In the genomic region with DNA sequence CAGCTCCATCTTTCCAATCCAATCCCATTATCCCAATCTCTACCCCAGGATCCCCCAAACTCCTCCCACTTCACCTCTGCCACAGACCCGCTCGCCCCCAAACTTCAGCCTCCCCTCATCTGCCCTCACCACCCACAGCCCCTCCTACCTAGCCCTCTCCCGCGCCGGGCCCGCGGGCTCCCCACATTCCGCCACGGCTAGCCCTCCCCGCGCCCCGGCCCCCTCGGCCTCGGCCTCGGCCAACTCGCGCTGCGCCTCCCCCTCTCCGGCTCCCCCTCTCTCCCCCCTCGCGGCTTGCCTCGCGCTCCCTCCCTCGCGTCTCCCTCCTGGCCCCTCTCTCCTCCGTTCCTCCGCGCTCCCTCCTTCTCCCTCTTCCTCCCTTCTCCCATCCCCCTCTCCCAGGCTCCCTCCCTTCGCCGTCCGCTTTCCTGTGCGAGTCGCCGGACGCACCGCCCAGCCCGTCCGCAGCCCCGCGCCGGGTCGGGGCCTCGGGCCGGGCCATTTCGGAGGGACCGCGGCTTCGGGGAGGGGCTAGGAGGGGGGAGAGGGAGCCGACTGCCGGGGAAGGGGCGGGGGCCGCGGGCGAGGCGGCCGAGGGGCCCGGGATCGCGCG, we compare ENCODE assay signal across 8 cellular contexts. TPM values are rescaled to one million over a fixed set of nuclear protein-coding genes. Genes with fewer than 3 reads are reported as not detected.
DNase-seq lines count a peak whose midpoint lies in the region; ATAC-seq and TF ChIP-seq lines count a peak whose summit lies in the region.

A gene with protein sequence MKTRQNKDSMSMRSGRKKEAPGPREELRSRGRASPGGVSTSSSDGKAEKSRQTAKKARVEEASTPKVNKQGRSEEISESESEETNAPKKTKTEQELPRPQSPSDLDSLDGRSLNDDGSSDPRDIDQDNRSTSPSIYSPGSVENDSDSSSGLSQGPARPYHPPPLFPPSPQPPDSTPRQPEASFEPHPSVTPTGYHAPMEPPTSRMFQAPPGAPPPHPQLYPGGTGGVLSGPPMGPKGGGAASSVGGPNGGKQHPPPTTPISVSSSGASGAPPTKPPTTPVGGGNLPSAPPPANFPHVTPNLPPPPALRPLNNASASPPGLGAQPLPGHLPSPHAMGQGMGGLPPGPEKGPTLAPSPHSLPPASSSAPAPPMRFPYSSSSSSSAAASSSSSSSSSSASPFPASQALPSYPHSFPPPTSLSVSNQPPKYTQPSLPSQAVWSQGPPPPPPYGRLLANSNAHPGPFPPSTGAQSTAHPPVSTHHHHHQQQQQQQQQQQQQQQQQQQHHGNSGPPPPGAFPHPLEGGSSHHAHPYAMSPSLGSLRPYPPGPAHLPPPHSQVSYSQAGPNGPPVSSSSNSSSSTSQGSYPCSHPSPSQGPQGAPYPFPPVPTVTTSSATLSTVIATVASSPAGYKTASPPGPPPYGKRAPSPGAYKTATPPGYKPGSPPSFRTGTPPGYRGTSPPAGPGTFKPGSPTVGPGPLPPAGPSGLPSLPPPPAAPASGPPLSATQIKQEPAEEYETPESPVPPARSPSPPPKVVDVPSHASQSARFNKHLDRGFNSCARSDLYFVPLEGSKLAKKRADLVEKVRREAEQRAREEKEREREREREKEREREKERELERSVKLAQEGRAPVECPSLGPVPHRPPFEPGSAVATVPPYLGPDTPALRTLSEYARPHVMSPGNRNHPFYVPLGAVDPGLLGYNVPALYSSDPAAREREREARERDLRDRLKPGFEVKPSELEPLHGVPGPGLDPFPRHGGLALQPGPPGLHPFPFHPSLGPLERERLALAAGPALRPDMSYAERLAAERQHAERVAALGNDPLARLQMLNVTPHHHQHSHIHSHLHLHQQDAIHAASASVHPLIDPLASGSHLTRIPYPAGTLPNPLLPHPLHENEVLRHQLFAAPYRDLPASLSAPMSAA (N-terminal part only) (plus strand): TSS at position 581 of the 613 bp plus-strand sequence. CDS start 6,043 bp downstream, outside the sequence.

- no CpG with 5 or more reads among the region's 60 CpGs for WGBS in iPS DF 6.9 (ENCODE audit: insufficient coverage, insufficient read length)

- in situ Hi-C loops in brain microvascular endothelial cell (cut with HindIII; ENCODE audit: low pct_ligation_motif_present, low sequenced_read_pairs): no loop called here

- peaks cover 49% of the 10 kb centered on the region for H3K4me1 ChIP-seq in SJSA1 (replicated peaks)
- H3K4me1 ChIP-seq in iPS DF 6.9 (ENCODE audit: control insufficient read depth, insufficient read depth, low read length): peaks cover 4% of the 10 kb centered on the region; the same call in 1 of the 2 replicates
- peaks cover 44% of the 10 kb centered on the region for H3K4me1 ChIP-seq in rectal smooth muscle tissue (ENCODE audit: control insufficient read depth, insufficient read depth, low read length)

- H3K27me3 ChIP-seq in SJSA1 (replicated peaks): no peaks in the 10 kb centered on the region
- no peaks in the 10 kb centered on the region for H3K27me3 ChIP-seq in brain microvascular endothelial cell (replicated peaks)
- no peaks in the 10 kb centered on the region for H3K27me3 ChIP-seq in iPS DF 6.9 (ENCODE audit: control insufficient read depth, insufficient read depth, low read length)
- no peaks in the 10 kb centered on the region for H3K27me3 ChIP-seq in rectal smooth muscle tissue (ENCODE audit: control insufficient read depth, insufficient read depth, low read length)

- peak within 1 kb of the TSS; percentile 76 for H3K27ac ChIP-seq in SJSA1
- peak within 1 kb of the TSS; percentile 28 for H3K27ac ChIP-seq in brain microvascular endothelial cell
- no peak within 1 kb of the TSS for H3K27ac ChIP-seq in iPS DF 6.9 (ENCODE audit: low read length)
- peak within 1 kb of the TSS; percentile 99 for H3K27ac ChIP-seq in rectal smooth muscle tissue (ENCODE audit: low read depth, low read length)

- no peak for TF ChIP-seq CTCF in brain microvascular endothelial cell (IDR thresholded peaks at IDR 0.05; ENCODE audit: low read depth, low read length, missing control alignments)

- H3K4me3 ChIP-seq in SJSA1 (peak within 1 kb of the TSS; percentile 64), brain microvascular endothelial cell (ENCODE audit: low read depth, low read length) (peak within 1 kb of the TSS; percentile 81), iPS DF 6.9 (ENCODE audit: low read length) (peak within 1 kb of the TSS; percentile 77), rectal smooth muscle tissue (ENCODE audit: low read length) (peak within 1 kb of the TSS; percentile 86)

- H3K36me3 ChIP-seq in SJSA1 (peaks cover 28% of the 10 kb centered on the region), brain microvascular endothelial cell (replicated peaks) (peaks cover 2% of the 10 kb centered on the region), iPS DF 6.9 (ENCODE audit: control insufficient read depth, insufficient read depth, low read length) (no peaks in the 10 kb centered on the region; the same call in 1 of the 2 replicates), rectal smooth muscle tissue (ENCODE audit: control insufficient read depth, insufficient read depth, low read length) (no peaks in the 10 kb centered on the region)

- H3K9me3 ChIP-seq in SJSA1 (replicated peaks) (no peaks in the 10 kb centered on the region), iPS DF 6.9 (ENCODE audit: control insufficient read depth, insufficient read depth, low read length) (no peaks in the 10 kb centered on the region)

- peak; percentile 85 for DNase-seq in D341Med (ENCODE audit: low spot score)
- DNase-seq in HT-29 (ENCODE audit: low spot score): peak; percentile 51
- DNase-seq in SJSA1 (ENCODE audit: low read depth in 1 of 2, low spot score in 2 of 2): peak; percentile 72 to 93
- peak; percentile 54 for DNase-seq in brain microvascular endothelial cell
- DNase-seq in iPS DF 6.9 (ENCODE audit: low read depth, low spot score): no peak

- peak within 1 kb of the TSS; percentile 80 for H3K9ac ChIP-seq in rectal smooth muscle tissue (ENCODE audit: low read length)

- ATAC-seq in GM19035 (IDR thresholded peaks at IDR 0.05; ENCODE audit: unreplicated experiment): no peak
- no peak for ATAC-seq in HG02840 (IDR thresholded peaks at IDR 0.05; ENCODE audit: low FRiP score, unreplicated experiment)

RNA-seq across cellular contexts. Expression of the gene that starts here (rescaled TPM):
- total RNA-seq in HT-29 (2014; rRNA removed; shearing (Covaris generic)): 22.0 and 36.9 TPM in 2 replicates
- total RNA-seq in SJSA1 (2014; rRNA removed; shearing (Covaris generic)): 6.0 and 7.2 TPM in 2 replicates
